ENCODE assay signal across 8 cellular contexts in the genomic region with DNA sequence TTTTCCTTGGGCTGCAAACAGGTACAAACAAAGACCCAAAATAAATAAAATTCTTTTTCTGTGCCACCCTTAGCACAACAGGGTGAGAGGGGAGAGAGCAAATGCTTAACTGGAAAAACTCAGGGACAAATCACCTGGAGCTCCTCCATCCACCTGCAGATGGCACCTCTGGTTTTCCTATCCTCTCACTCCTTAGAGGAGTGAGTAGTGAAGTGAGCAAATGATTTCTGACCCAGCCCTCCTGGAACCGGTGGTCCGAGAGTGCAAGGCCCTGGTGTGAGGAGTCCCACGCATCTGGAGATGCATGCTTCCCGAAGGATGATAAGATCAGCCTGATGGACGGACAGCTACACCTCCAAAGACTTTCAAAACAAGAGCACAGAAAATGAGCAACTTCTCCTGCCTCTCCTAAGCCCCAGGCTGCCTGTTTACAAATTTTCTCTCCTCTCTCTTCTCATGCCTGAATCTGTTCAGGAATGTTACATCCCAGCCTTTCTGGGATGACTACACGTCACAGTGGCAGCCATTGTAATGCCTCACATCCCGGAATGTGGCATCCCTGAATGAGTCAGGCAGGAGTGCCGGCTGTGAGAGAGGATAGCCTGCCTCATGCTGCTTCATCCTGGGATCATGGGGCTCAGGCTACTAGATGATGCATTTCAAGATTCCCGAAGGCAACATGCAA.
DNase-seq lines count a peak whose midpoint lies in the region; ATAC-seq and TF ChIP-seq lines count a peak whose summit lies in the region.

No MANE protein-coding gene starts in this region.

- no peaks in the 10 kb centered on the region for H3K79me2 ChIP-seq in GM23338 (replicated peaks; ENCODE audit: insufficient read depth)

- intact Hi-C loops in psoas muscle (cut with DNase I) (loop anchor here (2.0 to 5.0 kb wide), 4 partner anchors 44 to 119 kb away; no protein-coding TSS in a partner anchor), ovary (cut with DNase I) (no loop called here)

- H3F3A ChIP-seq in GM23338 (replicated peaks; ENCODE audit: low read depth) = no peaks in the 10 kb centered on the region

- H2AFZ ChIP-seq in GM23338 = peak overlapping the region; percentile 15; the same call in 1 of the 2 replicates

- TF ChIP-seq EP300 in ovary (IDR thresholded peaks at IDR 0.05) = no peak

- peak; percentile 58 to 81 for TF ChIP-seq CTCF in GM23338 (conservative IDR thresholded peaks at IDR 0.05; ENCODE audit: low read depth in 2 of 2)
- peak; percentile 39 for TF ChIP-seq CTCF in psoas muscle (IDR thresholded peaks at IDR 0.05)
- no peak for TF ChIP-seq CTCF in ovary (IDR thresholded peaks at IDR 0.05)

- H3K36me3 ChIP-seq in GM23338 (ENCODE audit: insufficient read depth) (no peaks in the 10 kb centered on the region), SJSA1 (no peaks in the 10 kb centered on the region), psoas muscle (ENCODE audit: insufficient read depth in 1 of 2, low read depth in 1 of 2) (no peaks in the 10 kb centered on the region), ovary (no peaks in the 10 kb centered on the region)

- no peak for TF ChIP-seq POLR2A in ovary (IDR thresholded peaks at IDR 0.05)

- CTCF ChIA-PET in activated CD8-positive, alpha-beta memory T cell treated with anti-CD3 and anti-CD28 coated beads, Interleukin-2, amount 10 ng/mL, durations not matched to agents 7 days and 5 days (lab: Charles Lee) = interaction anchor here (1.7 kb wide), 1 partner anchor 44 kb away, joined by 4 read pairs; no protein-coding TSS in a partner anchor

- no peaks in the 10 kb centered on the region for H3K9me3 Mint-ChIP-seq in GM23338
- H3K9me3 Mint-ChIP-seq in activated CD8-positive, alpha-beta memory T cell treated with anti-CD3 and anti-CD28 coated beads, Interleukin-2, amount 10 ng/mL, durations not matched to agents 7 days and 5 days (ENCODE audit: low read depth) = no peaks in the 10 kb centered on the region
- H3K9me3 Mint-ChIP-seq in activated T-cell treated with anti-CD3 and anti-CD28 coated beads, Interleukin-2, amount 50 U/mL, for 4 hours = no peaks in the 10 kb centered on the region

- H3K4me3 ChIP-seq in GM23338 (no peak overlapping the region), SJSA1 (no peak overlapping the region), psoas muscle (no peak overlapping the region), ovary (no peak overlapping the region)

- no peak overlapping the region for H3K4me3 Mint-ChIP-seq in GM23338
- H3K4me3 Mint-ChIP-seq in activated CD8-positive, alpha-beta memory T cell treated with anti-CD3 and anti-CD28 coated beads, Interleukin-2, amount 10 ng/mL, durations not matched to agents 7 days and 5 days = no peak overlapping the region
- H3K4me3 Mint-ChIP-seq in activated T-cell treated with anti-CD3 and anti-CD28 coated beads, Interleukin-2, amount 50 U/mL, for 4 hours = no peak overlapping the region

- H3K9me2 ChIP-seq in GM23338 (ENCODE audit: insufficient read depth) = no peaks in the 10 kb centered on the region

- peak overlapping the region; percentile 91 for H3K27ac Mint-ChIP-seq in GM23338
- no peak overlapping the region for H3K27ac Mint-ChIP-seq in activated CD8-positive, alpha-beta memory T cell treated with anti-CD3 and anti-CD28 coated beads, Interleukin-2, amount 10 ng/mL, durations not matched to agents 7 days and 5 days

- H4K20me1 ChIP-seq in GM23338 (replicated peaks; ENCODE audit: insufficient read depth) = no peaks in the 10 kb centered on the region

- DNase-seq in GM23338 (ENCODE audit: low spot score) (peak; percentile 88), SJSA1 (ENCODE audit: low read depth in 1 of 2, low spot score in 2 of 2) (peak; percentile 99), fibroblast of peridontal ligament (ENCODE audit: extremely low read depth) (peak; percentile 96), psoas muscle (no peak), ovary (no peak), NCI-H187 treated with DMSO at 0.1 percent for 48 hours (lab: John Stamatoyannopoulos, UW) (no peak)
- DNase-seq in activated CD8-positive, alpha-beta memory T cell treated with anti-CD3 and anti-CD28 coated beads, Interleukin-2, amount 10 ng/mL, durations not matched to agents 7 days and 5 days = no peak
- DNase-seq in activated T-cell treated with anti-CD3 and anti-CD28 coated beads, Interleukin-2, amount 50 U/mL, for 4 hours = no peak

- peaks cover 33% of the 10 kb centered on the region for H3K4me1 Mint-ChIP-seq in GM23338
- H3K4me1 Mint-ChIP-seq in activated CD8-positive, alpha-beta memory T cell treated with anti-CD3 and anti-CD28 coated beads, Interleukin-2, amount 10 ng/mL, durations not matched to agents 7 days and 5 days = peaks cover 8% of the 10 kb centered on the region
- H3K4me1 Mint-ChIP-seq in activated T-cell treated with anti-CD3 and anti-CD28 coated beads, Interleukin-2, amount 50 U/mL, for 4 hours (ENCODE audit: low read depth) = peaks cover 12% of the 10 kb centered on the region

- H3K4me1 ChIP-seq in GM23338 (ENCODE audit: insufficient read depth) (peaks cover 12% of the 10 kb centered on the region), SJSA1 (replicated peaks) (peaks cover 81% of the 10 kb centered on the region), psoas muscle (peaks cover 15% of the 10 kb centered on the region), ovary (ENCODE audit: insufficient read depth) (no peaks in the 10 kb centered on the region)

- 0 out of 2 replicates have a peak overlapping the region, but pooled peaks have one; percentile 46 for H3K4me2 ChIP-seq in GM23338

- WGBS in psoas muscle, 3 donors = 56 to 68% (median 60%) methylated on average over 9 of the region's 9 CpGs
- WGBS in ovary, 3 donors = 21 to 34% (median 22%) methylated on average over 9 of the region's 9 CpGs

- H3K27ac ChIP-seq in GM23338 (ENCODE audit: low read depth) (peak overlapping the region; percentile 84; the same call in 1 of the 2 replicates), SJSA1 (peak overlapping the region; percentile 99), psoas muscle (no peak overlapping the region), ovary (no peak overlapping the region)

- no peaks in the 10 kb centered on the region for H3K36me3 Mint-ChIP-seq in GM23338 (ENCODE audit: low read depth)
- H3K36me3 Mint-ChIP-seq in activated CD8-positive, alpha-beta memory T cell treated with anti-CD3 and anti-CD28 coated beads, Interleukin-2, amount 10 ng/mL, durations not matched to agents 7 days and 5 days = no peaks in the 10 kb centered on the region
- no peaks in the 10 kb centered on the region for H3K36me3 Mint-ChIP-seq in activated T-cell treated with anti-CD3 and anti-CD28 coated beads, Interleukin-2, amount 50 U/mL, for 4 hours (ENCODE audit: insufficient read depth)

- ATAC-seq in GM23338 (peak; percentile 89), psoas muscle (peak in 3 of 4 donors; percentile 44 to 67 (median 66))
- no peak for ATAC-seq in activated CD8-positive, alpha-beta memory T cell treated with anti-CD3 and anti-CD28 coated beads, Interleukin-2, amount 10 ng/mL, durations not matched to agents 7 days and 5 days
- ATAC-seq in activated T-cell treated with anti-CD3 and anti-CD28 coated beads, Interleukin-2, amount 50 U/mL, for 4 hours = no peak

- H3K27me3 Mint-ChIP-seq in GM23338 (ENCODE audit: insufficient read depth, low read depth, poor library complexity) = peaks cover 9% of the 10 kb centered on the region
- H3K27me3 Mint-ChIP-seq in activated CD8-positive, alpha-beta memory T cell treated with anti-CD3 and anti-CD28 coated beads, Interleukin-2, amount 10 ng/mL, durations not matched to agents 7 days and 5 days = peaks cover 2% of the 10 kb centered on the region
- H3K27me3 Mint-ChIP-seq in activated T-cell treated with anti-CD3 and anti-CD28 coated beads, Interleukin-2, amount 50 U/mL, for 4 hours (ENCODE audit: low read depth) = no peaks in the 10 kb centered on the region

- H3K27me3 ChIP-seq in GM23338 (ENCODE audit: insufficient read depth) (no peaks in the 10 kb centered on the region), SJSA1 (replicated peaks) (no peaks in the 10 kb centered on the region), psoas muscle (ENCODE audit: insufficient read depth in 3 of 3, low read length in 2 of 3) (no peaks in the 10 kb centered on the region), ovary (no peaks in the 10 kb centered on the region)

- H3K9me3 ChIP-seq in SJSA1 (replicated peaks) (no peaks in the 10 kb centered on the region), psoas muscle (no peaks in the 10 kb centered on the region), ovary (no peaks in the 10 kb centered on the region)

TF ChIP-seq in GM23338, 12 proteins besides CTCF, POLR2A, EP300 and RAD21 (continues in another document):
- TF ChIP-seq, protein P1, sequence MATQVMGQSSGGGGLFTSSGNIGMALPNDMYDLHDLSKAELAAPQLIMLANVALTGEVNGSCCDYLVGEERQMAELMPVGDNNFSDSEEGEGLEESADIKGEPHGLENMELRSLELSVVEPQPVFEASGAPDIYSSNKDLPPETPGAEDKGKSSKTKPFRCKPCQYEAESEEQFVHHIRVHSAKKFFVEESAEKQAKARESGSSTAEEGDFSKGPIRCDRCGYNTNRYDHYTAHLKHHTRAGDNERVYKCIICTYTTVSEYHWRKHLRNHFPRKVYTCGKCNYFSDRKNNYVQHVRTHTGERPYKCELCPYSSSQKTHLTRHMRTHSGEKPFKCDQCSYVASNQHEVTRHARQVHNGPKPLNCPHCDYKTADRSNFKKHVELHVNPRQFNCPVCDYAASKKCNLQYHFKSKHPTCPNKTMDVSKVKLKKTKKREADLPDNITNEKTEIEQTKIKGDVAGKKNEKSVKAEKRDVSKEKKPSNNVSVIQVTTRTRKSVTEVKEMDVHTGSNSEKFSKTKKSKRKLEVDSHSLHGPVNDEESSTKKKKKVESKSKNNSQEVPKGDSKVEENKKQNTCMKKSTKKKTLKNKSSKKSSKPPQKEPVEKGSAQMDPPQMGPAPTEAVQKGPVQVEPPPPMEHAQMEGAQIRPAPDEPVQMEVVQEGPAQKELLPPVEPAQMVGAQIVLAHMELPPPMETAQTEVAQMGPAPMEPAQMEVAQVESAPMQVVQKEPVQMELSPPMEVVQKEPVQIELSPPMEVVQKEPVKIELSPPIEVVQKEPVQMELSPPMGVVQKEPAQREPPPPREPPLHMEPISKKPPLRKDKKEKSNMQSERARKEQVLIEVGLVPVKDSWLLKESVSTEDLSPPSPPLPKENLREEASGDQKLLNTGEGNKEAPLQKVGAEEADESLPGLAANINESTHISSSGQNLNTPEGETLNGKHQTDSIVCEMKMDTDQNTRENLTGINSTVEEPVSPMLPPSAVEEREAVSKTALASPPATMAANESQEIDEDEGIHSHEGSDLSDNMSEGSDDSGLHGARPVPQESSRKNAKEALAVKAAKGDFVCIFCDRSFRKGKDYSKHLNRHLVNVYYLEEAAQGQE (IDR thresholded peaks at IDR 0.05; ENCODE audit: unreplicated experiment) = no peak
- no peak for TF ChIP-seq STAT1 (IDR thresholded peaks at IDR 0.05; ENCODE audit: unreplicated experiment)

Comparison
In these comparisons a context has a peak if more than half of its experiments do, and no peak if none do; other contexts are left out.
1. ATAC-seq: peak in GM23338 (single experiment) and psoas muscle (3 of 4); none in activated CD8-positive, alpha-beta memory T cell treated with anti-CD3 and anti-CD28 coated beads, Interleukin-2, amount 10 ng/mL, durations not matched to agents 7 days and 5 days (single experiment) and activated T-cell treated with anti-CD3 and anti-CD28 coated beads, Interleukin-2, amount 50 U/mL, for 4 hours (0 of 2).
2. DNase-seq: peak in GM23338 (single experiment), SJSA1 (2 of 2) and fibroblast of peridontal ligament (single experiment); none in psoas muscle (0 of 2), activated CD8-positive, alpha-beta memory T cell treated with anti-CD3 and anti-CD28 coated beads, Interleukin-2, amount 10 ng/mL, durations not matched to agents 7 days and 5 days (single experiment), activated T-cell treated with anti-CD3 and anti-CD28 coated beads, Interleukin-2, amount 50 U/mL, for 4 hours (single experiment), ovary (0 of 5) and NCI-H187 treated with DMSO at 0.1 percent for 48 hours (single experiment).
3. H3K27ac ChIP-seq: peak in GM23338 (single experiment) and SJSA1 (single experiment); none in psoas muscle (single experiment) and ovary (0 of 2).
4. CTCF ChIP-seq: peak in GM23338 (2 of 2) and psoas muscle (single experiment); none in ovary (0 of 3).
5. intact Hi-C loops: an anchor here in psoas muscle (2.0 to 5.0 kb wide); none called in ovary.